ENCODE assay signal across 8 cellular contexts in genomic region chr16:19696312-19696711, GRCh38. TPM values are rescaled to one million over a fixed set of nuclear protein-coding genes. Genes with fewer than 3 reads are reported as not detected.
A peak's percentile ranks its signal among the peaks of the same experiment; 100 is the strongest.
DNase-seq lines count a peak whose midpoint lies in the region; ATAC-seq, FAIRE-seq and TF ChIP-seq lines count a peak whose summit lies in the region.

No MANE protein-coding gene starts in this region.

- H3K79me2 ChIP-seq in K562 (ENCODE audit: control insufficient read depth, insufficient read depth, low read length) (no peaks in the 10 kb centered on the region; the same call in 2 of the 3 replicates), keratinocyte (ENCODE audit: control insufficient read depth, insufficient read depth, low read length) (no peaks in the 10 kb centered on the region)

- CTCF ChIA-PET in K562 (lab: Yijun Ruan, JAX; ENCODE audit: low intra/inter-chr PET ratio): no interaction called here

- H3K27me3 ChIP-seq in K562 (ENCODE audit: control insufficient read depth in 2 of 2, insufficient read depth in 2 of 2, low read length in 2 of 2) (no peaks in the 10 kb centered on the region), keratinocyte (ENCODE audit: control insufficient read depth, extremely low read depth, insufficient read depth, low read length) (no peaks in the 10 kb centered on the region)

- TF ChIP-seq POLR2A in K562 (conservative IDR thresholded peaks at IDR 0.05): no peak

- peaks cover 6 to 9% of the 10 kb centered on the region in 2 experiments; a peak in 4 of 5 replicates for H3K4me1 ChIP-seq in K562 (replicated peaks in 1 of 2; ENCODE audit: control insufficient read depth in 2 of 2, insufficient read depth in 2 of 2, low read length in 2 of 2)
- H3K4me1 ChIP-seq in keratinocyte (ENCODE audit: control insufficient read depth, extremely low read depth, insufficient read depth, low read length): peaks cover 16% of the 10 kb centered on the region

- H3K27ac ChIP-seq in K562 (ENCODE audit: extremely low read depth, low read depth, low read length) (no peak overlapping the region), keratinocyte (ENCODE audit: control insufficient read depth, insufficient read depth, low read length) (no peak overlapping the region)

- no peak for TF ChIP-seq EP300 in K562 (IDR thresholded peaks at IDR 0.05; ENCODE audit: low read length)

- no peaks in the 10 kb centered on the region for H3K9me1 ChIP-seq in K562 (ENCODE audit: control insufficient read depth, insufficient read depth, low read length)
- no peaks in the 10 kb centered on the region for H3K9me1 ChIP-seq in keratinocyte (ENCODE audit: control insufficient read depth, extremely low read depth, insufficient read depth, low read length)

- H3K4me3 ChIP-seq in K562: no peak overlapping the region
- H3K4me3 ChIP-seq in keratinocyte (ENCODE audit: control insufficient read depth in 2 of 3, extremely low read depth in 1 of 3, insufficient read depth in 2 of 3, low read depth in 1 of 3, low read length in 3 of 3): no peak overlapping the region

- 8% methylated on average over 10 of the region's 10 CpGs for WGBS in K562 (ENCODE audit: insufficient coverage, low coverage, missing lambda C conversion rate)

- dilution Hi-C loops in keratinocyte (cut with MboI; ENCODE audit: extremely low pct_ligation_motif_present, low sequenced_read_pairs): no loop called here

- peaks cover 11% of the 10 kb centered on the region; the same call in 1 of the 2 replicates for H4K20me1 ChIP-seq in K562 (replicated peaks; ENCODE audit: control insufficient read depth, insufficient read depth, low read length)
- H4K20me1 ChIP-seq in keratinocyte (ENCODE audit: control insufficient read depth, extremely low read depth, insufficient read depth, low read length): peaks cover 12% of the 10 kb centered on the region

- POLR2A ChIA-PET in K562 (lab: Yijun Ruan, JAX): interaction anchor here (0.6 to 1.7 kb wide), 5 partner anchors 9 to 19 kb away, joined by 3 to 5 read pairs (median 4); no protein-coding TSS in a partner anchor

- H3K9me3 ChIP-seq in K562 (replicated peaks; ENCODE audit: control insufficient read depth, insufficient read depth, low read depth, low read length): no peaks in the 10 kb centered on the region
- no peaks in the 10 kb centered on the region for H3K9me3 ChIP-seq in keratinocyte (ENCODE audit: control insufficient read depth, low read depth, low read length)

- no peak for TF ChIP-seq CTCF in K562 (IDR thresholded peaks at IDR 0.05 in 2 of 3, conservative IDR thresholded peaks at IDR 0.05 in 1 of 3; ENCODE audit: insufficient read depth in 2 of 3, low read depth in 1 of 3, low read length in 3 of 3)
- no peak for TF ChIP-seq CTCF in keratinocyte (optimal IDR thresholded peaks at IDR 0.05 in 1 of 3, IDR thresholded peaks at IDR 0.05 in 1 of 3, conservative IDR thresholded peaks at IDR 0.05 in 1 of 3; ENCODE audit: extremely low read depth in 1 of 3, insufficient read depth in 2 of 3, low read length in 3 of 3)

- no TSS peak for BruUV-seq in K562 (replicated peaks; lab: Mats Ljungman, UMichigan)

- in situ Hi-C loops in K562 (cut with MboI): no loop called here

- no peak for TF ChIP-seq RAD21 in K562 (CRISPR knock-in tag; conservative IDR thresholded peaks at IDR 0.05 in 1 of 2, IDR thresholded peaks at IDR 0.05 in 1 of 2)

- no peak overlapping the region for H2AFZ ChIP-seq in K562 (ENCODE audit: low read depth, low read length)
- H2AFZ ChIP-seq in keratinocyte (ENCODE audit: control insufficient read depth, low read length): no peak overlapping the region

- ATAC-seq in K562 (peak; percentile 64), HG03571 (IDR thresholded peaks at IDR 0.05; ENCODE audit: unreplicated experiment) (no peak)

- peaks cover 40% of the 10 kb centered on the region; the same call in 2 of the 3 replicates for H3K36me3 ChIP-seq in K562 (ENCODE audit: control insufficient read depth, insufficient read depth, low read length)
- H3K36me3 ChIP-seq in keratinocyte (ENCODE audit: control insufficient read depth in 2 of 2, extremely low read depth in 1 of 2, insufficient read depth in 2 of 2, low read length in 2 of 2): peaks cover 4 to 19% of the 10 kb centered on the region in 2 experiments

- H3K4me2 ChIP-seq in K562 (ENCODE audit: insufficient read depth, low read length) (no peak overlapping the region), keratinocyte (ENCODE audit: control insufficient read depth, extremely low read depth, insufficient read depth, low read depth, low read length) (peak overlapping the region; percentile 74)

- DNase-seq in activated CD8-positive, alpha-beta memory T cell treated with anti-CD3 and anti-CD28 coated beads for 1 hour (ENCODE audit: extremely low read depth in 1 of 2, low read depth in 1 of 2): peak; percentile 9 to 11
- DNase-seq in activated CD8-positive, alpha-beta memory T cell treated with anti-CD3 and anti-CD28 coated beads, Interleukin-2, amount 50 U/mL, for 48 hours: no peak
- DNase-seq in T follicular helper cell (ENCODE audit: low read depth) (peak; percentile 34), K562 (ENCODE audit: extremely low read depth in 1 of 4, low spot score in 3 of 4) (peak in 2 of 4 experiments; percentile 57 to 75), keratinocyte (ENCODE audit: low read depth, low spot score) (no peak), GM19239 (ENCODE audit: insufficient read length, low spot score) (no peak)
- DNase-seq in stimulated activated CD8-positive, alpha-beta memory T cell treated with anti-CD3 and anti-CD28 coated beads, Interleukin-2, amount 100 ng/mL, for 1 hour (ENCODE audit: low read depth in 2 of 2): peak; percentile 23 to 39

- intact Hi-C loops in K562 (cut with micrococcal nuclease): no loop called here

- FAIRE-seq in K562 (lab: Jason Lieb, UNC): no peak
- peak; percentile 43 for FAIRE-seq in keratinocyte (lab: Jason Lieb, UNC)
- FAIRE-seq in GM19239 (lab: Jason Lieb, UNC): no peak

- H3K9ac ChIP-seq in K562 (ENCODE audit: insufficient read depth in 1 of 2, low read depth in 2 of 2, low read length in 2 of 2): no peak overlapping the region
- no peak overlapping the region for H3K9ac ChIP-seq in keratinocyte (ENCODE audit: control insufficient read depth, extremely low read depth, insufficient read depth, low read length)

RNA-seq across cellular contexts. Expression of gene KNOP1, which starts 21.7 kb away (rescaled TPM):
- 52.3 and 57.2 TPM in 2 replicates for total RNA-seq in K562 (2011; cell fraction: chromatin; rRNA removed; ENCODE audit: low replicate concordance)
- 32.2 and 36.4 TPM in 2 replicates for total RNA-seq in K562 (2011; cell fraction: nucleolus; rRNA removed)
- total RNA-seq in K562 (2011; cell fraction: nucleoplasm; rRNA removed): 42.1 and 46.4 TPM in 2 replicates
- total RNA-seq in K562 (2014; rRNA removed) (31.9 and 33.7 TPM in 2 replicates), K562 (2014; rRNA removed; fragmentation: Illumina TruSeq; extraction: Trizol) (44.8 and 54.8 TPM in 2 replicates), K562 (2015; rRNA removed; fragmentation: Illumina TruSeq; extraction: Trizol) (53.1 and 53.4 TPM in 2 replicates), K562 (2021) (35.8 and 38.2 TPM in 2 replicates)
- polyA plus RNA-seq in K562 (2011; rRNA removed) (15.4 and 22.4 TPM in 2 replicates), K562 (2014; fragmentation: Illumina TruSeq; extraction: Trizol) (43.0 and 57.6 TPM in 2 replicates), K562 (2014; fragmentation: Nextera tagmentation; extraction: Ambion mirVana) (10 to 100 TPM; 39.3 to 50.9 TPM), K562 (2014; rRNA removed) (38.6 and 48.6 TPM in 2 replicates), keratinocyte (13.6 to 19.8 TPM (median 16.8 TPM) in 3 replicates)
- polyA plus RNA-seq in K562 (2011; cell fraction: cytosol; rRNA removed): 9.7 and 11.0 TPM in 2 replicates
- polyA plus RNA-seq in K562 (2011; cell fraction: nucleus; rRNA removed): 15.8 and 17.5 TPM in 2 replicates
- polyA plus RNA-seq in K562 (2012): 18.9 and 30.8 TPM in 2 replicates
- polyA minus RNA-seq in K562 (2011; rRNA and poly(A)+ RNA removed): 26.5 and 31.7 TPM in 2 replicates
- polyA minus RNA-seq in K562 (2011; cell fraction: cytosol; rRNA and poly(A)+ RNA removed): 12.3 and 13.9 TPM in 2 replicates
- polyA minus RNA-seq in K562 (2011; cell fraction: nucleus; rRNA and poly(A)+ RNA removed): 10.8 and 15.9 TPM in 2 replicates
- polyA plus RNA-seq in keratinocyte (2011; ENCODE audit: low read depth): 54.8 TPM
- 15.2 and 16.5 TPM in 2 replicates for polyA plus RNA-seq in keratinocyte (2011; cell fraction: cytosol; rRNA removed)
- polyA plus RNA-seq in keratinocyte (2011; cell fraction: nucleus; rRNA removed): 15.9 and 18.2 TPM in 2 replicates
- 27.2 and 31.7 TPM in 2 replicates for polyA plus RNA-seq in keratinocyte (2012; ENCODE audit: low replicate concordance)
- polyA minus RNA-seq in keratinocyte: 4.8 to 9.1 TPM (median 8.5 TPM) in 3 replicates
- 4.4 TPM for polyA minus RNA-seq in keratinocyte (2011; cell fraction: cytosol; rRNA and poly(A)+ RNA removed)
- 3.4 and 5.9 TPM in 2 replicates for polyA minus RNA-seq in keratinocyte (2011; cell fraction: nucleus; rRNA and poly(A)+ RNA removed)

RNA-seq across cellular contexts. Expression of gene IQCK, which starts 21.8 kb away (rescaled TPM):
- total RNA-seq in K562 (2011; cell fraction: chromatin; rRNA removed; ENCODE audit: low replicate concordance): 18.2 and 23.3 TPM in 2 replicates
- total RNA-seq in K562 (2011; cell fraction: nucleolus; rRNA removed): 13.7 and 15.2 TPM in 2 replicates
- total RNA-seq in K562 (2011; cell fraction: nucleoplasm; rRNA removed): 13.3 and 25.6 TPM in 2 replicates
- total RNA-seq in K562 (2014; rRNA removed): 4.9 and 6.4 TPM in 2 replicates
- 5.4 and 5.7 TPM in 2 replicates for total RNA-seq in K562 (2014; rRNA removed; fragmentation: Illumina TruSeq; extraction: Trizol)
- total RNA-seq in K562 (2015; rRNA removed; fragmentation: Illumina TruSeq; extraction: Trizol): 5.3 and 5.6 TPM in 2 replicates
- 6.2 and 7.3 TPM in 2 replicates for total RNA-seq in K562 (2021)
- 8.8 and 10.1 TPM in 2 replicates for polyA plus RNA-seq in K562 (2011; rRNA removed)
- 5.8 and 10.0 TPM in 2 replicates for polyA plus RNA-seq in K562 (2011; cell fraction: cytosol; rRNA removed)
- 13.9 and 14.2 TPM in 2 replicates for polyA plus RNA-seq in K562 (2011; cell fraction: nucleus; rRNA removed)
- polyA plus RNA-seq in K562 (2012): 4.5 and 5.6 TPM in 2 replicates
- polyA plus RNA-seq in K562 (2014; fragmentation: Illumina TruSeq; extraction: Trizol): 7.8 and 9.2 TPM in 2 replicates
- 10 to 100 TPM in 1 of 2 experiments, 1 to 10 TPM in 1; 9.6 to 12.2 TPM for polyA plus RNA-seq in K562 (2014; fragmentation: Nextera tagmentation; extraction: Ambion mirVana)
- 4.7 and 5.2 TPM in 2 replicates for polyA plus RNA-seq in K562 (2014; rRNA removed)
- 11.1 and 11.2 TPM in 2 replicates for polyA minus RNA-seq in K562 (2011; rRNA and poly(A)+ RNA removed)
- 3.5 and 10.8 TPM in 2 replicates for polyA minus RNA-seq in K562 (2011; cell fraction: cytosol; rRNA and poly(A)+ RNA removed)
- polyA minus RNA-seq in K562 (2011; cell fraction: nucleus; rRNA and poly(A)+ RNA removed): 12.0 and 14.2 TPM in 2 replicates
- 7.1 to 9.7 TPM (median 9.6 TPM) in 3 replicates for polyA plus RNA-seq in keratinocyte
- 2.6 TPM for polyA plus RNA-seq in keratinocyte (2011; ENCODE audit: low read depth)
- polyA plus RNA-seq in keratinocyte (2011; cell fraction: cytosol; rRNA removed): 8.4 and 13.0 TPM in 2 replicates
- polyA plus RNA-seq in keratinocyte (2011; cell fraction: nucleus; rRNA removed): 11.2 and 12.5 TPM in 2 replicates
- 3.4 and 6.4 TPM in 2 replicates for polyA plus RNA-seq in keratinocyte (2012; ENCODE audit: low replicate concordance)
- polyA minus RNA-seq in keratinocyte: 0.62 to 10.9 TPM (median 7.4 TPM) in 3 replicates
- 4.8 TPM for polyA minus RNA-seq in keratinocyte (2011; cell fraction: cytosol; rRNA and poly(A)+ RNA removed)
- polyA minus RNA-seq in keratinocyte (2011; cell fraction: nucleus; rRNA and poly(A)+ RNA removed): 5.4 and 7.8 TPM in 2 replicates

Comparison
In these comparisons a context has a peak if more than half of its experiments do, and no peak if none do; other contexts are left out.
1. DNase-seq: peak in activated CD8-positive, alpha-beta memory T cell treated with anti-CD3 and anti-CD28 coated beads for 1 hour (2 of 2), T follicular helper cell (single experiment) and stimulated activated CD8-positive, alpha-beta memory T cell treated with anti-CD3 and anti-CD28 coated beads, Interleukin-2, amount 100 ng/mL, for 1 hour (2 of 2); none in activated CD8-positive, alpha-beta memory T cell treated with anti-CD3 and anti-CD28 coated beads, Interleukin-2, amount 50 U/mL, for 48 hours (single experiment), keratinocyte (single experiment) and GM19239 (single experiment).